Comparison of ENCODE assay signal across 29 cellular contexts in genomic region chr12:62224601-62225000, GRCh38.
"Had no signal": no experiment of that assay in that cellular context is flagged by ENCODE, and none has a peak within 500 bp of the region (broad histone marks: within the 10 kb centered on the region; RNA-seq: fewer than 3 reads in every experiment).

No MANE protein-coding gene starts in this region.

- H3K9me3 ChIP-seq: stomach, suprapubic skin, testis, thoracic aorta, thyroid gland, tibial artery, tibial nerve, transverse colon, upper lobe of left lung, upper lobe of right lung, uterus, vagina had no signal

- H3K27ac Mint-ChIP-seq: stimulated activated effector memory CD8-positive, alpha-beta T cell treated with anti-CD3 and anti-CD28 coated beads, Interleukin-12 subunit alpha, Interleukin-12 subunit beta, amount 100 ng/mL, for 72 hours; stimulated activated memory B cell treated with anti-CD40 and anti-IgM and Interleukin-4, amounts not matched to agents 10 μg/mL and 1 μg/mL and 100 μg/mL, for 72 hours; stimulated activated naive B cell treated with anti-CD40 and anti-IgM and Interleukin-4, amounts not matched to agents 10 μg/mL and 1 μg/mL and 100 μg/mL, for 72 hours; stimulated activated naive CD8-positive, alpha-beta T cell treated with anti-CD3 and anti-CD28 coated beads, Interleukin-15, amount 100 ng/mL, for 72 hours; stimulated activated naive CD8-positive, alpha-beta T cell treated with anti-CD3 and anti-CD28 coated beads, Interleukin-15, Interleukin-2, amounts not matched to agents 100 ng/mL and 50 ng/mL, for 24 hours; type B pancreatic cell had no signal

- H3K9me3 Mint-ChIP-seq: stimulated activated effector memory CD8-positive, alpha-beta T cell treated with anti-CD3 and anti-CD28 coated beads, Interleukin-12 subunit alpha, Interleukin-12 subunit beta, amount 100 ng/mL, for 72 hours; stimulated activated naive CD8-positive, alpha-beta T cell treated with anti-CD3 and anti-CD28 coated beads, Interleukin-15, amount 100 ng/mL, for 72 hours; stimulated activated naive CD8-positive, alpha-beta T cell treated with anti-CD3 and anti-CD28 coated beads, Interleukin-15, Interleukin-2, amounts not matched to agents 100 ng/mL and 50 ng/mL, for 24 hours had no signal

- DNase-seq: stimulated activated CD4-positive, alpha-beta T cell treated with anti-CD3 and anti-CD28 coated beads, Interleukin-2, amount 100 ng/mL, for 48 hours; stimulated activated CD4-positive, alpha-beta T cell treated with anti-CD3 and anti-CD28 coated beads, Interleukin-4, amount 100 ng/mL, for 1 hour; stimulated activated CD4-positive, alpha-beta T cell treated with anti-CD3 and anti-CD28 coated beads, Interleukin-4, amount 100 ng/mL, for 24 hours; stimulated activated CD4-positive, alpha-beta T cell treated with anti-CD3 and anti-CD28 coated beads, Interleukin-4, amount 100 ng/mL, for 4 hours; stimulated activated CD8-positive, alpha-beta memory T cell treated with anti-CD3 and anti-CD28 coated beads, Interleukin-4, amount 100 ng/mL, for 48 hours; stimulated activated naive B cell treated with anti-CD40 and anti-IgM and Interleukin-4, amounts not matched to agents 10 μg/mL and 1 μg/mL and 100 μg/mL, for 72 hours; stimulated activated naive CD4-positive, alpha-beta T cell; stimulated activated naive CD4-positive, alpha-beta T cell treated with Interleukin-2 at 50 U/mL for 16 hours; stimulated activated naive CD8-positive, alpha-beta T cell treated with anti-CD3 and anti-CD28 coated beads, Interleukin-15, amount 100 ng/mL, for 72 hours; stimulated activated naive CD8-positive, alpha-beta T cell treated with anti-CD3 and anti-CD28 coated beads, Interleukin-15, Interleukin-2, amounts not matched to agents 100 U/mL and 50 U/mL, for 24 hours; stomach; substantia nigra; testis; thyroid gland; tibial artery; transverse colon; trophoblast cell; upper lobe of left lung; upper lobe of right lung; uterus had no signal

- H3K4me3 ChIP-seq: stomach, suprapubic skin, testis, thoracic aorta, thyroid gland, tibial artery, tibial nerve, transverse colon, upper lobe of left lung, upper lobe of right lung, uterus, vagina had no signal

- H3K36me3 ChIP-seq: stomach, suprapubic skin, thoracic aorta, thyroid gland, tibial artery, tibial nerve, transverse colon, upper lobe of left lung, upper lobe of right lung, uterus, vagina had no signal

- H3K4me1 ChIP-seq: stomach, suprapubic skin, testis, thyroid gland, tibial artery, tibial nerve, transverse colon, upper lobe of left lung, upper lobe of right lung, uterus, vagina had no signal

- ATAC-seq: stimulated activated effector memory CD8-positive, alpha-beta T cell treated with anti-CD3 and anti-CD28 coated beads, Interleukin-12 subunit alpha, Interleukin-12 subunit beta, amount 100 ng/mL, for 72 hours; stimulated activated memory B cell treated with anti-CD40 and anti-IgM and Interleukin-4, amounts not matched to agents 10 μg/mL and 1 μg/mL and 100 μg/mL, for 72 hours; stimulated activated naive B cell treated with anti-CD40 and anti-IgM and Interleukin-4, amounts not matched to agents 10 μg/mL and 1 μg/mL and 100 μg/mL, for 72 hours; stimulated activated naive CD8-positive, alpha-beta T cell treated with anti-CD3 and anti-CD28 coated beads, Interleukin-15, amount 100 ng/mL, for 72 hours; stimulated activated naive CD8-positive, alpha-beta T cell treated with anti-CD3 and anti-CD28 coated beads, Interleukin-15, Interleukin-2, amounts not matched to agents 100 U/mL and 50 U/mL, for 24 hours; upper lobe of right lung had no signal

- H3K36me3 Mint-ChIP-seq: stimulated activated effector memory CD8-positive, alpha-beta T cell treated with anti-CD3 and anti-CD28 coated beads, Interleukin-12 subunit alpha, Interleukin-12 subunit beta, amount 100 ng/mL, for 72 hours; stimulated activated memory B cell treated with anti-CD40 and anti-IgM and Interleukin-4, amounts not matched to agents 10 μg/mL and 1 μg/mL and 100 μg/mL, for 72 hours; stimulated activated naive B cell treated with anti-CD40 and anti-IgM and Interleukin-4, amounts not matched to agents 10 μg/mL and 1 μg/mL and 100 μg/mL, for 72 hours; type B pancreatic cell had no signal

- FAIRE-seq: urothelium cell line had no signal

- H3K27ac ChIP-seq: stomach, suprapubic skin, testis, thoracic aorta, thyroid gland, tibial artery, tibial nerve, transverse colon, upper lobe of left lung, upper lobe of right lung, uterus, vagina had no signal

- H3K27me3 ChIP-seq: stomach, suprapubic skin, testis, thyroid gland, tibial artery, tibial nerve, transverse colon, upper lobe of left lung, upper lobe of right lung, uterus, vagina had no signal

- H3K4me3 Mint-ChIP-seq: stimulated activated effector memory CD8-positive, alpha-beta T cell treated with anti-CD3 and anti-CD28 coated beads, Interleukin-12 subunit alpha, Interleukin-12 subunit beta, amount 100 ng/mL, for 72 hours; stimulated activated memory B cell treated with anti-CD40 and anti-IgM and Interleukin-4, amounts not matched to agents 10 μg/mL and 1 μg/mL and 100 μg/mL, for 72 hours; stimulated activated naive B cell treated with anti-CD40 and anti-IgM and Interleukin-4, amounts not matched to agents 10 μg/mL and 1 μg/mL and 100 μg/mL, for 72 hours; stimulated activated naive CD8-positive, alpha-beta T cell treated with anti-CD3 and anti-CD28 coated beads, Interleukin-15, amount 100 ng/mL, for 72 hours; stimulated activated naive CD8-positive, alpha-beta T cell treated with anti-CD3 and anti-CD28 coated beads, Interleukin-15, Interleukin-2, amounts not matched to agents 100 ng/mL and 50 ng/mL, for 24 hours; type B pancreatic cell had no signal

- H3K27me3 Mint-ChIP-seq: stimulated activated memory B cell treated with anti-CD40 and anti-IgM and Interleukin-4, amounts not matched to agents 10 μg/mL and 1 μg/mL and 100 μg/mL, for 72 hours; stimulated activated naive CD8-positive, alpha-beta T cell treated with anti-CD3 and anti-CD28 coated beads, Interleukin-15, amount 100 ng/mL, for 72 hours; stimulated activated naive CD8-positive, alpha-beta T cell treated with anti-CD3 and anti-CD28 coated beads, Interleukin-15, Interleukin-2, amounts not matched to agents 100 ng/mL and 50 ng/mL, for 24 hours; type B pancreatic cell had no signal

- H3K4me1 Mint-ChIP-seq: stimulated activated effector memory CD8-positive, alpha-beta T cell treated with anti-CD3 and anti-CD28 coated beads, Interleukin-12 subunit alpha, Interleukin-12 subunit beta, amount 100 ng/mL, for 72 hours; stimulated activated memory B cell treated with anti-CD40 and anti-IgM and Interleukin-4, amounts not matched to agents 10 μg/mL and 1 μg/mL and 100 μg/mL, for 72 hours; stimulated activated naive B cell treated with anti-CD40 and anti-IgM and Interleukin-4, amounts not matched to agents 10 μg/mL and 1 μg/mL and 100 μg/mL, for 72 hours; stimulated activated naive CD8-positive, alpha-beta T cell treated with anti-CD3 and anti-CD28 coated beads, Interleukin-15, amount 100 ng/mL, for 72 hours had no signal
